13 cellular contexts compared by ENCODE assay signal in the genomic region with DNA sequence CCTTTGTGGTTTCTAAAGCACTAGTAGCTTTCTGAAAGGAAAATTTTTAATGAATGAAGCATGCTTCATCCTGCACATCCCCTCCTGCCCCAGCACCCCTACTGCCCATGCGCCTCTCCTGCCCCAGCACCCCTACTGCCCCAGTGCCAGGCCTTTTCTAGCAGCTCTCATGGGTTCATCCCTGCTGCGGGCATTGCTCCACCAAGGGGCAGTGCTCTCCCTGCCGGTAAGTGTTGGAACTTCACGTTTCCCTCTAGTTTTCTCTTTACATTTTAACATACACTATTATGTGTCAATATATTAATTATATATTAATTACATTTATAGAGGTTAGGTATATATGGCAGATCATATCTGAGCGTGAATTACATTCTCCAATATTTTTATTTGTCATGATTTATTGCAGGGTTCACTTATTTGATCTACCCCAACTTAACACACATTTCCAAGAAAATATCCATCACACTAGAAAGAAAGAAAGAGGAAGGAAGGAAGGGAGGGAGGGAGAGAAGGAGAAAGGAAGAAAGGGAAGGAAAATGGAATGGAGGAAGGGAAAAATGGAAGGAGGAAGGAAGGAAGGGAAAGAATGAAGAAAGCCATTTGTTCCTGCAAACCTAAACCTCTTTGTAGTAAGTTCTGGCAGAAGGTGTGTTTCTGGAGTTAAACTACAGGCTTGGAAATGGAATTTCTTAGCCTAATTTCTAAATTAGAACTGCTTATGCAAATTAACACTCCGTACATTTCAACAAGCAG. TPM values are rescaled to one million over a fixed set of nuclear protein-coding genes. Genes with fewer than 3 reads are reported as not detected.
A peak's percentile ranks its signal among the peaks of the same experiment; 100 is the strongest.
DNase-seq lines count a peak whose midpoint lies in the region; ATAC-seq, FAIRE-seq and TF ChIP-seq lines count a peak whose summit lies in the region.
"Had no signal": no experiment of that assay in that cellular context is flagged by ENCODE, and none has a peak within 500 bp of the region (broad histone marks: within the 10 kb centered on the region; RNA-seq: fewer than 3 reads in every experiment).

No MANE protein-coding gene starts in this region.

- no peak overlapping the region for H3K27ac ChIP-seq in CD4-positive, alpha-beta T cell (ENCODE audit: low read depth, low read length)
- H3K27ac ChIP-seq in SU-DHL-6 (ENCODE audit: low read depth, low read length) (peak overlapping the region; percentile 97), keratinocyte (ENCODE audit: control insufficient read depth, insufficient read depth, low read length) (no peak overlapping the region)

- peaks cover 60% of the 10 kb centered on the region for H3K4me1 Mint-ChIP-seq in CD4-positive, alpha-beta T cell (ENCODE audit: low read depth)

- no peaks in the 10 kb centered on the region for H3K9me1 ChIP-seq in keratinocyte (ENCODE audit: control insufficient read depth, extremely low read depth, insufficient read depth, low read length)

- H3K27me3 Mint-ChIP-seq in CD4-positive, alpha-beta T cell = no peaks in the 10 kb centered on the region

- H3K4me3 ChIP-seq in H7 (ENCODE audit: insufficient read depth, low read depth, low read length) = no peak overlapping the region
- H3K4me3 ChIP-seq in SU-DHL-6 (ENCODE audit: insufficient read depth, low read length, poor library complexity, severe bottlenecking) = no peak overlapping the region
- no peak overlapping the region for H3K4me3 ChIP-seq in keratinocyte (ENCODE audit: control insufficient read depth in 2 of 3, extremely low read depth in 1 of 3, insufficient read depth in 2 of 3, low read depth in 1 of 3, low read length in 3 of 3)
- H3K4me3 ChIP-seq: lower lobe of right lung had no signal

- no peaks in the 10 kb centered on the region for H4K20me1 ChIP-seq in SU-DHL-6 (ENCODE audit: low read depth, low read length)
- H4K20me1 ChIP-seq in keratinocyte (ENCODE audit: control insufficient read depth, extremely low read depth, insufficient read depth, low read length) = no peaks in the 10 kb centered on the region

- H3K79me2 ChIP-seq in SU-DHL-6 (ENCODE audit: insufficient read depth, low read length) (no peaks in the 10 kb centered on the region), keratinocyte (ENCODE audit: control insufficient read depth, insufficient read depth, low read length) (no peaks in the 10 kb centered on the region)

- H3F3A ChIP-seq in SU-DHL-6 (ENCODE audit: insufficient read depth) = peaks cover 56% of the 10 kb centered on the region

- no peaks in the 10 kb centered on the region for H3K9me3 ChIP-seq in CD4-positive, alpha-beta T cell (ENCODE audit: control insufficient read depth, low read length)
- no peaks in the 10 kb centered on the region for H3K9me3 ChIP-seq in SU-DHL-6 (ENCODE audit: insufficient read depth, low read length)
- H3K9me3 ChIP-seq in keratinocyte (ENCODE audit: control insufficient read depth, low read depth, low read length) = no peaks in the 10 kb centered on the region
- H3K9me3 ChIP-seq: lower lobe of right lung had no signal

- no peaks in the 10 kb centered on the region for H3K27me3 ChIP-seq in CD4-positive, alpha-beta T cell (ENCODE audit: control insufficient read depth, insufficient read depth, low read length)
- no peaks in the 10 kb centered on the region for H3K27me3 ChIP-seq in H7 (ENCODE audit: control insufficient read depth, insufficient read depth, low read length)
- no peaks in the 10 kb centered on the region for H3K27me3 ChIP-seq in SU-DHL-6 (ENCODE audit: low read length)
- H3K27me3 ChIP-seq in keratinocyte (ENCODE audit: control insufficient read depth, extremely low read depth, insufficient read depth, low read length) = no peaks in the 10 kb centered on the region

- H3K27ac Mint-ChIP-seq in CD4-positive, alpha-beta T cell = peak overlapping the region; percentile 78

- FAIRE-seq in keratinocyte (lab: Jason Lieb, UNC) = no peak

- no peaks in the 10 kb centered on the region for H3K4me1 ChIP-seq in keratinocyte (ENCODE audit: control insufficient read depth, extremely low read depth, insufficient read depth, low read length)

- ATAC-seq in CD4-positive, alpha-beta T cell (ENCODE audit: poor library complexity) = no peak
- ATAC-seq: activated naive CD4-positive, alpha-beta T cell treated with anti-CD3 and anti-CD28 coated beads, Interleukin-2, amount 50 U/mL, for 72 hours had no signal

- TF ChIP-seq CTCF in CD4-positive, alpha-beta T cell (IDR thresholded peaks at IDR 0.05) = no peak
- TF ChIP-seq CTCF in SU-DHL-6 (IDR thresholded peaks at IDR 0.05; ENCODE audit: insufficient read depth, low read length, poor library complexity, severe bottlenecking) (peak; percentile 48), keratinocyte (optimal IDR thresholded peaks at IDR 0.05 in 1 of 3, IDR thresholded peaks at IDR 0.05 in 1 of 3, conservative IDR thresholded peaks at IDR 0.05 in 1 of 3; ENCODE audit: extremely low read depth in 1 of 3, insufficient read depth in 2 of 3, low read length in 3 of 3) (peak in 2 of 3 experiments; percentile 25 to 34)

- POLR2A ChIA-PET in CD4-positive, alpha-beta T cell (lab: Charles Lee) = interaction anchor here (1.0 kb wide), 1 partner anchor 10 kb away, joined by 4 read pairs; no protein-coding TSS in a partner anchor

- H3K9me2 ChIP-seq in SU-DHL-6 (replicated peaks; ENCODE audit: insufficient read depth, low read length) = no peaks in the 10 kb centered on the region

- DNase-seq in CD4-positive, alpha-beta T cell = no peak
- DNase-seq in H7 (peak; percentile 64), keratinocyte (ENCODE audit: low read depth, low spot score) (no peak), NCI-H1436 (lab: John Stamatoyannopoulos, UW) (no peak), DMS 273 treated with DMSO at 0.1 percent for 48 hours (lab: John Stamatoyannopoulos, UW) (no peak), ureter (ENCODE audit: low spot score) (no peak)
- DNase-seq: activated CD4-positive, alpha-beta T cell treated with anti-CD3 and anti-CD28 coated beads for 4 hours; lower lobe of right lung; NCI-H187 treated with DMSO at 0.1 percent for 48 hours; stimulated activated CD4-positive, alpha-beta T cell treated with anti-CD3 and anti-CD28 coated beads, Interleukin-2, amount 100 ng/mL, for 24 hours; stimulated activated naive CD4-positive, alpha-beta T cell had no signal

- H3K9me3 Mint-ChIP-seq in CD4-positive, alpha-beta T cell = no peaks in the 10 kb centered on the region
- H3K9me3 Mint-ChIP-seq: activated naive CD4-positive, alpha-beta T cell treated with anti-CD3 and anti-CD28 coated beads, Interleukin-2, amount 50 U/mL, for 72 hours had no signal

- dilution Hi-C loops in keratinocyte (cut with MboI; ENCODE audit: extremely low pct_ligation_motif_present, low sequenced_read_pairs) = no loop called here

- H3K9ac ChIP-seq in SU-DHL-6 (ENCODE audit: low read length) (peak overlapping the region; percentile 56), keratinocyte (ENCODE audit: control insufficient read depth, extremely low read depth, insufficient read depth, low read length) (no peak overlapping the region)

- H3K4me2 ChIP-seq in SU-DHL-6 (ENCODE audit: low read depth, low read length, poor library complexity, severe bottlenecking) (peak overlapping the region; percentile 75), keratinocyte (ENCODE audit: control insufficient read depth, extremely low read depth, insufficient read depth, low read depth, low read length) (no peak overlapping the region)

- CTCF ChIA-PET in CD4-positive, alpha-beta T cell (lab: Charles Lee) = no interaction called here

- no peaks in the 10 kb centered on the region for H3K36me3 ChIP-seq in H7 (replicated peaks; ENCODE audit: control insufficient read depth, insufficient read depth, low read length)
- H3K36me3 ChIP-seq in SU-DHL-6 (ENCODE audit: low read length) = no peaks in the 10 kb centered on the region
- no peaks in the 10 kb centered on the region for H3K36me3 ChIP-seq in keratinocyte (ENCODE audit: control insufficient read depth in 2 of 2, extremely low read depth in 1 of 2, insufficient read depth in 2 of 2, low read length in 2 of 2)
- H3K36me3 ChIP-seq: lower lobe of right lung had no signal

- peaks cover 13% of the 10 kb centered on the region for H3K36me3 Mint-ChIP-seq in CD4-positive, alpha-beta T cell (ENCODE audit: low read depth)

- intact Hi-C loops in CD4-positive, alpha-beta T cell (cut with DNase I, micrococcal nuclease) = no loop called here

- H2AFZ ChIP-seq in SU-DHL-6 (ENCODE audit: low read depth, low read length, severe bottlenecking) (no peak overlapping the region), keratinocyte (ENCODE audit: control insufficient read depth, low read length) (no peak overlapping the region)

- H3K4me3 Mint-ChIP-seq in CD4-positive, alpha-beta T cell = no peak overlapping the region

RNA-seq across cellular contexts. Expression of gene CEP43, which starts 46.8 kb away (rescaled TPM):
- 10 to 100 TPM; 12.5 to 13.5 TPM for total RNA-seq in CD4-positive, alpha-beta T cell
- total RNA-seq in H7 (2014; rRNA removed; shearing (Covaris generic)) = 14.8 and 16.8 TPM in 2 replicates
- 9.6 to 18.4 TPM (median 11.5 TPM) in 3 replicates for polyA plus RNA-seq in keratinocyte
- 14.1 TPM for polyA plus RNA-seq in keratinocyte (2011; ENCODE audit: low read depth)
- 8.4 and 14.1 TPM in 2 replicates for polyA plus RNA-seq in keratinocyte (2011; cell fraction: cytosol; rRNA removed)
- polyA plus RNA-seq in keratinocyte (2011; cell fraction: nucleus; rRNA removed) = 22.0 and 26.3 TPM in 2 replicates
- 7.3 and 7.9 TPM in 2 replicates for polyA plus RNA-seq in keratinocyte (2012; ENCODE audit: low replicate concordance)
- polyA minus RNA-seq in keratinocyte = 2.5 to 13.9 TPM (median 5.8 TPM) in 3 replicates
- 4.0 TPM for polyA minus RNA-seq in keratinocyte (2011; cell fraction: cytosol; rRNA and poly(A)+ RNA removed)
- polyA minus RNA-seq in keratinocyte (2011; cell fraction: nucleus; rRNA and poly(A)+ RNA removed) = 3.1 and 7.8 TPM in 2 replicates
- total RNA-seq in ureter = 22.0 TPM
